ENCODE assay signal across 8 cellular contexts in genomic region chr17:62064791-62065563, GRCh38. TPM values are rescaled to one million over a fixed set of nuclear protein-coding genes. Genes with fewer than 3 reads are reported as not detected.
A peak's percentile ranks its signal among the peaks of the same experiment; 100 is the strongest.
DNase-seq lines count a peak whose midpoint lies in the region; ATAC-seq and TF ChIP-seq lines count a peak whose summit lies in the region.

TSS of gene MED13 (minus strand) at chr17:62065278. CDS start at chr17:62065205, 73 bp downstream.

- DNase-seq in DMS53 (lab: John Stamatoyannopoulos, UW) = peak; percentile 66
- no peak for DNase-seq in DMS53 treated with DMSO at 0.1 percent for 48 hours (lab: John Stamatoyannopoulos, UW; ENCODE audit: unreplicated experiment)
- DNase-seq in SK-MEL-5 (ENCODE audit: low read depth, low spot score) = peak; percentile 54
- DNase-seq in activated naive CD4-positive, alpha-beta T cell treated with anti-CD3 and anti-CD28 coated beads for 36 hours = peak; percentile 63
- DNase-seq in germinal center (ENCODE audit: low spot score) = peak; percentile 73
- DNase-seq in nucleus accumbens (lab: John Stamatoyannopoulos, UW) = peak in 50 of 56 donors; percentile 7 to 75 (median 46)
- DNase-seq in suprapubic skin (ENCODE audit: low spot score in 2 of 2) = peak; percentile 81 to 83

- CTCF ChIA-PET in activated naive CD4-positive, alpha-beta T cell treated with anti-CD3 and anti-CD28 coated beads for 36 hours (lab: Charles Lee) = interaction anchor here (0.9 to 1.5 kb wide), 6 partner anchors 10 to 652 kb away, joined by 3 to 5 read pairs (median 4); partner anchors contain the start of gene BRIP1

- H3K27me3 ChIP-seq in suprapubic skin = no peaks in the 10 kb centered on the region

- H3K27me3 Mint-ChIP-seq in activated naive CD4-positive, alpha-beta T cell treated with anti-CD3 and anti-CD28 coated beads for 36 hours (ENCODE audit: low read depth) = no peaks in the 10 kb centered on the region

- peaks cover 9% of the 10 kb centered on the region for H3K36me3 ChIP-seq in suprapubic skin

- H3K9me3 Mint-ChIP-seq in activated naive CD4-positive, alpha-beta T cell treated with anti-CD3 and anti-CD28 coated beads for 36 hours = no peaks in the 10 kb centered on the region

- no peaks in the 10 kb centered on the region for H3K9me3 ChIP-seq in suprapubic skin

- H3K4me3 Mint-ChIP-seq in activated naive CD4-positive, alpha-beta T cell treated with anti-CD3 and anti-CD28 coated beads for 36 hours = peak within 1 kb of the TSS; percentile 98

- ATAC-seq in HG03175 (IDR thresholded peaks at IDR 0.05; ENCODE audit: unreplicated experiment) = peak; percentile 29

- in situ Hi-C loops in SK-MEL-5 (cut with HindIII; ENCODE audit: low pct_unique_long_range_greater_than_20kb, low sequenced_read_pairs) = no loop called here

- peak within 1 kb of the TSS; percentile 98 for H3K27ac Mint-ChIP-seq in activated naive CD4-positive, alpha-beta T cell treated with anti-CD3 and anti-CD28 coated beads for 36 hours

- intact Hi-C loops in activated naive CD4-positive, alpha-beta T cell treated with anti-CD3 and anti-CD28 coated beads for 36 hours (cut with micrococcal nuclease) = loop anchor here (1.0 to 10.0 kb wide), 5 partner anchors 44 to 840 kb away; partner anchors contain the start of genes BRIP1 and METTL2A

- no peak for TF ChIP-seq EP300 in suprapubic skin (IDR thresholded peaks at IDR 0.05)

- WGBS in suprapubic skin = under 1% methylated on average over 48 of the region's 79 CpGs

- H3K4me1 ChIP-seq in suprapubic skin = peaks cover 36% of the 10 kb centered on the region

- TF ChIP-seq POLR2A in suprapubic skin (IDR thresholded peaks at IDR 0.05) = no peak

- H3K4me1 Mint-ChIP-seq in activated naive CD4-positive, alpha-beta T cell treated with anti-CD3 and anti-CD28 coated beads for 36 hours (ENCODE audit: low read depth) = peaks cover 34% of the 10 kb centered on the region

- H3K4me3 ChIP-seq in suprapubic skin = peak within 1 kb of the TSS; percentile 95

- peaks cover 19% of the 10 kb centered on the region for H3K36me3 Mint-ChIP-seq in activated naive CD4-positive, alpha-beta T cell treated with anti-CD3 and anti-CD28 coated beads for 36 hours (ENCODE audit: low read depth)

- peak within 1 kb of the TSS; percentile 99 for H3K27ac ChIP-seq in suprapubic skin

- no peak for TF ChIP-seq CTCF in suprapubic skin (IDR thresholded peaks at IDR 0.05)

RNA-seq across cellular contexts. Expression of gene MED13, which starts in this region (rescaled TPM):
- total RNA-seq in SK-MEL-5 (2014; rRNA removed; shearing (Covaris generic)) = 42.4 and 44.5 TPM in 2 replicates
- polyA plus RNA-seq in SK-MEL-5 (2015; cell fraction: cytosol; rRNA removed) = 16.9 and 24.6 TPM in 2 replicates
- 26.4 and 28.0 TPM in 2 replicates for polyA plus RNA-seq in SK-MEL-5 (2015; cell fraction: nucleus; rRNA removed)
- 10 to 100 TPM; 33.3 to 34.3 TPM for total RNA-seq in activated naive CD4-positive, alpha-beta T cell treated with anti-CD3 and anti-CD28 coated beads for 36 hours
- 100 to 1,000 TPM in 1 of 4 donors, 10 to 100 TPM in 3; 58.8 to 129 (median 75.9) TPM for total RNA-seq in suprapubic skin
